33 cellular contexts compared by ENCODE assay signal in genomic region chr11:64905516-64906313, GRCh38. TPM values are rescaled to one million over a fixed set of nuclear protein-coding genes. Genes with fewer than 3 reads are reported as not detected.
"Had no signal": no experiment of that assay in that cellular context is flagged by ENCODE, and none has a peak within 500 bp of the region (broad histone marks: within the 10 kb centered on the region; RNA-seq: fewer than 3 reads in every experiment).

No MANE protein-coding gene starts in this region.

- H3K4me1 ChIP-seq: adrenal gland, breast epithelium had no signal

- H3K9me3 ChIP-seq: adrenal gland, breast epithelium, MG63 had no signal

- H3K27me3 Mint-ChIP-seq: activated CD4-positive, alpha-beta memory T cell treated with anti-CD3 and anti-CD28 coated beads, Interleukin-2, amount 10 ng/mL, durations not matched to agents 7 days and 5 days; activated CD4-positive, alpha-beta T cell treated with anti-CD3 and anti-CD28 coated beads for 36 hours; activated naive CD8-positive, alpha-beta T cell treated with anti-CD3 and anti-CD28 coated beads, Interleukin-2, amount 10 ng/mL, durations not matched to agents 7 days and 5 days had no signal

- H3K4me2 ChIP-seq: KMS-11 had no signal

- H3K27ac ChIP-seq: adrenal gland, breast epithelium, KMS-11, SK-N-MC, VCaP had no signal

- H3K27ac Mint-ChIP-seq: activated CD4-positive, alpha-beta memory T cell treated with anti-CD3 and anti-CD28 coated beads, Interleukin-2, amount 10 ng/mL, durations not matched to agents 7 days and 5 days; activated CD4-positive, alpha-beta T cell treated with anti-CD3 and anti-CD28 coated beads for 36 hours; activated naive CD8-positive, alpha-beta T cell treated with anti-CD3 and anti-CD28 coated beads, Interleukin-2, amount 10 ng/mL, durations not matched to agents 7 days and 5 days; activated T-cell treated with anti-CD3 and anti-CD28 coated beads, Interleukin-2, amount 50 U/mL, for 72 hours had no signal

- H3K4me3 Mint-ChIP-seq: activated CD4-positive, alpha-beta memory T cell treated with anti-CD3 and anti-CD28 coated beads, Interleukin-2, amount 10 ng/mL, durations not matched to agents 7 days and 5 days; activated CD4-positive, alpha-beta T cell treated with anti-CD3 and anti-CD28 coated beads for 36 hours; activated naive CD8-positive, alpha-beta T cell treated with anti-CD3 and anti-CD28 coated beads, Interleukin-2, amount 10 ng/mL, durations not matched to agents 7 days and 5 days; activated T-cell treated with anti-CD3 and anti-CD28 coated beads, Interleukin-2, amount 50 U/mL, for 72 hours had no signal

- H3K4me3 ChIP-seq: adrenal gland, breast epithelium, MG63, SK-N-MC had no signal

- ATAC-seq: activated CD4-positive, alpha-beta T cell treated with anti-CD3 and anti-CD28 coated beads for 36 hours; activated T-cell treated with anti-CD3 and anti-CD28 coated beads, Interleukin-2, amount 50 U/mL, for 72 hours; Panc1; Right ventricle myocardium inferior had no signal

- H3K4me1 Mint-ChIP-seq: activated naive CD8-positive, alpha-beta T cell treated with anti-CD3 and anti-CD28 coated beads, Interleukin-2, amount 10 ng/mL, durations not matched to agents 7 days and 5 days had no signal

- DNase-seq: activated CD4-positive, alpha-beta memory T cell treated with anti-CD3 and anti-CD28 coated beads, Interleukin-2, amount 10 ng/mL, durations not matched to agents 7 days and 5 days; activated CD4-positive, alpha-beta T cell treated with anti-CD3 and anti-CD28 coated beads for 36 hours; activated CD4-positive, alpha-beta T cell treated with anti-CD3 and anti-CD28 coated beads, Interleukin-2, amount 50 U/mL, for 1 hour; activated naive CD4-positive, alpha-beta T cell treated with anti-CD3 and anti-CD28 coated beads, Interleukin-2, amount 50 U/mL, for 16 hours; activated naive CD8-positive, alpha-beta T cell treated with anti-CD3 and anti-CD28 coated beads, Interleukin-2, amount 10 ng/mL, durations not matched to agents 7 days and 5 days; activated T-cell treated with anti-CD3 and anti-CD28 coated beads for 4 hours; activated T-cell treated with anti-CD3 and anti-CD28 coated beads, Interleukin-2, amount 50 U/mL, for 72 hours; adrenal gland; aorta; central memory CD4-positive, alpha-beta T cell; MG63; MV-4-11; NCI-H1092 treated with DMSO at 0.1 percent for 48 hours; NCI-H1417 treated with DMSO at 0.1 percent for 48 hours; NCI-H1694; NCI-H2029; NCI-H2107; NCI-H2171 treated with DMSO at 0.1 percent for 48 hours; NCI-H226; NCI-H526; NCI-H82; RPMI8226; T-helper 1 cell had no signal

- H3K27me3 ChIP-seq: adrenal gland, breast epithelium, MG63 had no signal

- H3K9me3 Mint-ChIP-seq: activated CD4-positive, alpha-beta memory T cell treated with anti-CD3 and anti-CD28 coated beads, Interleukin-2, amount 10 ng/mL, durations not matched to agents 7 days and 5 days; activated naive CD8-positive, alpha-beta T cell treated with anti-CD3 and anti-CD28 coated beads, Interleukin-2, amount 10 ng/mL, durations not matched to agents 7 days and 5 days; activated T-cell treated with anti-CD3 and anti-CD28 coated beads, Interleukin-2, amount 50 U/mL, for 72 hours had no signal

RNA-seq across cellular contexts. Expression of gene GPHA2, which starts 30.0 kb away (rescaled TPM):
- total RNA-seq: activated CD4-positive, alpha-beta memory T cell treated with anti-CD3 and anti-CD28 coated beads, Interleukin-2, amount 10 ng/mL, durations not matched to agents 7 days and 5 days; activated CD8-positive, alpha-beta memory T cell treated with anti-CD3 and anti-CD28 coated beads for 36 hours; activated naive CD8-positive, alpha-beta T cell treated with anti-CD3 and anti-CD28 coated beads, Interleukin-2, amount 10 ng/mL, durations not matched to agents 7 days and 5 days; adrenal gland; aorta; breast epithelium; NCI-H460; OCI-LY7; Right ventricle myocardium inferior; T-helper 2 cell treated with Interferon-gamma antibody and Interleukin-4, amounts not matched to agents 100 ng/mL and 5 ng/mL, for 36 hours had no signal
